28 cellular contexts compared by ENCODE assay signal in the genomic region with DNA sequence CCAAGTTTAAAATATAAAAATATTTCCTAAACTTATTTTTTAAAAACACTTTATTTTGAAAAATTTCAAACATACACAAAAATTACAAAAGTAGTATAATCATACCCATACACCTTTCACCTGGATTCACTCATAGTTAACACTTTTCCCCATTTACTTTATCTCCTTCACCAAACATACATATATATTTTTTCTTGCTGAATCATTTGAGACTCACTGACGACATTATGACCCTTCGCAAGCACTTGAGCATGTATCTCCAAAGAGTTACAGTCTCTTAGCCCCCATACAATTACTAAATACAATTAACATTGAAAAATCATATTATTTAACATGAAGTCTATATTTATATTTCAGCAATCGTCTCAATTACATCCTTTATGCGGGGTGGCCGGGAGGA. TPM values are rescaled to one million over a fixed set of nuclear protein-coding genes. Genes with fewer than 3 reads are reported as not detected.
"Had no signal": no experiment of that assay in that cellular context is flagged by ENCODE, and none has a peak within 500 bp of the region (broad histone marks: within the 10 kb centered on the region; RNA-seq: fewer than 3 reads in every experiment).

No MANE protein-coding gene starts in this region.

- ATAC-seq: left lobe of liver; naive thymus-derived CD4-positive, alpha-beta T cell; stimulated activated effector memory CD8-positive, alpha-beta T cell treated with anti-CD3 and anti-CD28 coated beads, Interleukin-12 subunit alpha, Interleukin-12 subunit beta, amount 100 ng/mL, for 72 hours had no signal

- FAIRE-seq: kidney had no signal

- H3K27me3 ChIP-seq: dorsolateral prefrontal cortex, esophagus muscularis mucosa, right atrium auricular region, sigmoid colon, stomach, testis, tibial artery had no signal

- DNase-seq: cerebellar nuclear complex; cortex of kidney; dorsolateral prefrontal cortex; effector CD4-positive, alpha-beta T cell; foreskin melanocyte; hypothalamus; immature natural killer cell; kidney; mesendoderm; midbrain; naive thymus-derived CD4-positive, alpha-beta T cell; nucleus accumbens; sigmoid colon; stimulated activated CD4-positive, alpha-beta T cell treated with anti-CD3 and anti-CD28 coated beads, Interleukin-2, amount 100 ng/mL, for 24 hours; stimulated activated CD4-positive, alpha-beta T cell treated with anti-CD3 and anti-CD28 coated beads, Interleukin-4, amount 100 ng/mL, for 24 hours; stimulated activated naive CD4-positive, alpha-beta T cell treated with Interleukin-2 at 50 U/mL for 16 hours; stomach; testis; tibial artery had no signal

- H3K36me3 ChIP-seq: esophagus muscularis mucosa, prostate gland, right atrium auricular region, sigmoid colon, stomach, tibial artery had no signal

- H3K4me1 ChIP-seq: esophagus muscularis mucosa, prostate gland, right atrium auricular region, sigmoid colon, stomach, testis, tibial artery had no signal

- H3K4me3 ChIP-seq: dorsolateral prefrontal cortex, esophagus muscularis mucosa, prostate gland, right atrium auricular region, sigmoid colon, stomach, testis, tibial artery had no signal

- H3K27ac ChIP-seq: esophagus muscularis mucosa, prostate gland, right atrium auricular region, sigmoid colon, stomach, testis, tibial artery had no signal

- H3K9me3 ChIP-seq: prostate gland, right atrium auricular region, stomach, testis, tibial artery had no signal

RNA-seq across cellular contexts. Expression of a gene that starts 19.8 kb away (rescaled TPM):
- total RNA-seq: epithelial cell of proximal tubule, esophagus muscularis mucosa, lung microvascular endothelial cell, osteocyte, right atrium auricular region, sigmoid colon, subcutaneous adipose tissue had no signal
- polyA plus RNA-seq: immature natural killer cell; naive thymus-derived CD4-positive, alpha-beta T cell had no signal
